15 cellular contexts compared by ENCODE assay signal in genomic region chr16:17555176-17555575, GRCh38.
A peak's percentile ranks its signal among the peaks of the same experiment; 100 is the strongest.
DNase-seq lines count a peak whose midpoint lies in the region; ATAC-seq and TF ChIP-seq lines count a peak whose summit lies in the region.
"Had no signal": no experiment of that assay in that cellular context is flagged by ENCODE, and none has a peak within 500 bp of the region (broad histone marks: within the 10 kb centered on the region; RNA-seq: fewer than 3 reads in every experiment).

No MANE protein-coding gene starts in this region.

- peaks cover 28% of the 10 kb centered on the region for H3K27me3 Mint-ChIP-seq in activated T-helper 17 cell treated with anti-CD3 and anti-CD28 coated beads, Interleukin-2, amount 50 U/mL, for 72 hours
- peaks cover 5% of the 10 kb centered on the region for H3K27me3 Mint-ChIP-seq in activated T-helper 1 cell treated with anti-CD3 and anti-CD28 coated beads, Interleukin-12 subunit alpha, Interleukin-12 subunit beta, Interleukin-2, Interleukin-4 antibody, amounts not matched to agents 30 ng/mL and 10 ng/mL and 1 ng/mL, durations not matched to agents 14 hours and 24 hours and 36 hours (ENCODE audit: insufficient read depth)

- H3K36me3 Mint-ChIP-seq in activated T-helper 17 cell treated with anti-CD3 and anti-CD28 coated beads, Interleukin-2, amount 50 U/mL, for 72 hours (ENCODE audit: low read depth) = no peaks in the 10 kb centered on the region
- no peaks in the 10 kb centered on the region for H3K36me3 Mint-ChIP-seq in activated T-helper 1 cell treated with anti-CD3 and anti-CD28 coated beads, Interleukin-12 subunit alpha, Interleukin-12 subunit beta, Interleukin-2, Interleukin-4 antibody, amounts not matched to agents 30 ng/mL and 10 ng/mL and 1 ng/mL, durations not matched to agents 14 hours and 24 hours and 36 hours (ENCODE audit: low read depth)
- H3K36me3 Mint-ChIP-seq: WTC11 had no signal

- H4K20me1 ChIP-seq in GM23248 (ENCODE audit: insufficient read depth) = no peaks in the 10 kb centered on the region

- ATAC-seq in activated T-helper 17 cell treated with anti-CD3 and anti-CD28 coated beads, Interleukin-2, amount 50 U/mL, for 72 hours (replicated peaks) = peak; percentile 38
- ATAC-seq in GM18867 (IDR thresholded peaks at IDR 0.05; ENCODE audit: unreplicated experiment) = no peak
- ATAC-seq: A549, WTC11 had no signal

- H3K9ac ChIP-seq in GM23248 = no peak overlapping the region
- H3K9ac ChIP-seq: parathyroid adenoma had no signal

- no peak overlapping the region for H3K4me2 ChIP-seq in GM23248 (ENCODE audit: unreplicated experiment)
- H3K4me2 ChIP-seq: A549 had no signal

- WGBS in GM23248 (ENCODE audit: low coverage in 1 of 2, low lambda C conversion rate in 2 of 2, missing lambda C conversion rate in 2 of 2), 2 experiments = 36 to 39% methylated on average over 5 of the region's 5 CpGs

- H3K9me3 Mint-ChIP-seq in activated T-helper 17 cell treated with anti-CD3 and anti-CD28 coated beads, Interleukin-2, amount 50 U/mL, for 72 hours = no peaks in the 10 kb centered on the region
- H3K9me3 Mint-ChIP-seq in activated T-helper 1 cell treated with anti-CD3 and anti-CD28 coated beads, Interleukin-12 subunit alpha, Interleukin-12 subunit beta, Interleukin-2, Interleukin-4 antibody, amounts not matched to agents 30 ng/mL and 10 ng/mL and 1 ng/mL, durations not matched to agents 14 hours and 24 hours and 36 hours = no peaks in the 10 kb centered on the region
- H3K9me3 Mint-ChIP-seq: WTC11 had no signal

- DNase-seq in AG08395 (ENCODE audit: low spot score) (peak; percentile 71), GM23248 (peak; percentile 82), fibroblast of the aortic adventitia (ENCODE audit: low read depth) (peak; percentile 41), T-helper 9 cell (no peak), caudate nucleus (lab: John Stamatoyannopoulos, UW) (no peak)
- DNase-seq in activated T-helper 1 cell treated with anti-CD3 and anti-CD28 coated beads, Interleukin-12 subunit alpha, Interleukin-12 subunit beta, Interleukin-2, Interleukin-4 antibody, amounts not matched to agents 30 ng/mL and 10 ng/mL and 1 ng/mL, durations not matched to agents 14 hours and 24 hours and 36 hours (ENCODE audit: low spot score) = no peak
- DNase-seq: NCI-H1930; NCI-H524 treated with DMSO at 0.1 percent for 48 hours; stimulated activated CD4-positive, alpha-beta T cell treated with anti-CD3 and anti-CD28 coated beads, Interleukin-12 subunit alpha, Interleukin-12 subunit beta, amount 100 ng/mL, for 4 hours; stimulated activated naive CD4-positive, alpha-beta T cell treated with Interleukin-2 at 50 U/mL for 16 hours had no signal

- peaks cover 12% of the 10 kb centered on the region for H3K4me1 Mint-ChIP-seq in activated T-helper 17 cell treated with anti-CD3 and anti-CD28 coated beads, Interleukin-2, amount 50 U/mL, for 72 hours
- no peaks in the 10 kb centered on the region for H3K4me1 Mint-ChIP-seq in activated T-helper 1 cell treated with anti-CD3 and anti-CD28 coated beads, Interleukin-12 subunit alpha, Interleukin-12 subunit beta, Interleukin-2, Interleukin-4 antibody, amounts not matched to agents 30 ng/mL and 10 ng/mL and 1 ng/mL, durations not matched to agents 14 hours and 24 hours and 36 hours (ENCODE audit: low read depth)

- intact Hi-C loops in activated T-helper 1 cell treated with anti-CD3 and anti-CD28 coated beads, Interleukin-12 subunit alpha, Interleukin-12 subunit beta, Interleukin-2, Interleukin-4 antibody, amounts not matched to agents 30 ng/mL and 10 ng/mL and 1 ng/mL, durations not matched to agents 14 hours and 24 hours and 36 hours (cut with micrococcal nuclease) = loop anchor here (10.0 kb wide), 1 partner anchor 80 kb away; the partner anchor contains the start of gene XYLT1

- H3K4me1 ChIP-seq in GM23248 (ENCODE audit: insufficient read depth) = peaks cover 30% of the 10 kb centered on the region
- H3K4me1 ChIP-seq: A549, parathyroid adenoma had no signal

- H3F3A ChIP-seq in GM23248 (ENCODE audit: insufficient read depth) = peaks cover 15% of the 10 kb centered on the region

- H3K27ac ChIP-seq in GM23248 (no peak overlapping the region), caudate nucleus (ENCODE audit: low read depth, low read length) (no peak overlapping the region)
- H3K27ac ChIP-seq: A549, parathyroid adenoma had no signal

- H3K4me3 Mint-ChIP-seq in activated T-helper 17 cell treated with anti-CD3 and anti-CD28 coated beads, Interleukin-2, amount 50 U/mL, for 72 hours = no peak overlapping the region
- H3K4me3 Mint-ChIP-seq in activated T-helper 1 cell treated with anti-CD3 and anti-CD28 coated beads, Interleukin-12 subunit alpha, Interleukin-12 subunit beta, Interleukin-2, Interleukin-4 antibody, amounts not matched to agents 30 ng/mL and 10 ng/mL and 1 ng/mL, durations not matched to agents 14 hours and 24 hours and 36 hours = no peak overlapping the region
- H3K4me3 Mint-ChIP-seq: WTC11 had no signal

- no peaks in the 10 kb centered on the region for H3K36me3 ChIP-seq in GM23248 (ENCODE audit: low read depth)

- H3K79me2 ChIP-seq in GM23248 (ENCODE audit: insufficient read depth) = no peaks in the 10 kb centered on the region
- H3K79me2 ChIP-seq: parathyroid adenoma had no signal

- no peak overlapping the region for H2AFZ ChIP-seq in GM23248
- H2AFZ ChIP-seq: parathyroid adenoma had no signal

- H3K27ac Mint-ChIP-seq in activated T-helper 17 cell treated with anti-CD3 and anti-CD28 coated beads, Interleukin-2, amount 50 U/mL, for 72 hours = no peak overlapping the region
- no peak overlapping the region for H3K27ac Mint-ChIP-seq in activated T-helper 1 cell treated with anti-CD3 and anti-CD28 coated beads, Interleukin-12 subunit alpha, Interleukin-12 subunit beta, Interleukin-2, Interleukin-4 antibody, amounts not matched to agents 30 ng/mL and 10 ng/mL and 1 ng/mL, durations not matched to agents 14 hours and 24 hours and 36 hours
- H3K27ac Mint-ChIP-seq: WTC11 had no signal

- in situ Hi-C loops in GM23248 (cut with MboI) = no loop called here

- no peaks in the 10 kb centered on the region for H3K9me2 ChIP-seq in GM23248 (ENCODE audit: insufficient read depth)

- H3K27me3 ChIP-seq in GM23248 (replicated peaks; ENCODE audit: insufficient read depth) = no peaks in the 10 kb centered on the region

- no peak overlapping the region for H3K4me3 ChIP-seq in GM23248
- no peak overlapping the region for H3K4me3 ChIP-seq in fibroblast of the aortic adventitia (ENCODE audit: low read depth, low read length)
- H3K4me3 ChIP-seq: A549 had no signal

- no peak for TF ChIP-seq CTCF in fibroblast of the aortic adventitia (IDR thresholded peaks at IDR 0.05; ENCODE audit: insufficient read depth, low read length)

- no peaks in the 10 kb centered on the region for H3K9me3 ChIP-seq in GM23248 (ENCODE audit: low read depth)
- H3K9me3 ChIP-seq: A549 had no signal

Comparison
In these comparisons a context has a peak if more than half of its experiments do, and no peak if none do; other contexts are left out.
1. DNase-seq: peak in AG08395 (single experiment), GM23248 (single experiment) and fibroblast of the aortic adventitia (single experiment); none in T-helper 9 cell (single experiment), activated T-helper 1 cell treated with anti-CD3 and anti-CD28 coated beads, Interleukin-12 subunit alpha, Interleukin-12 subunit beta, Interleukin-2, Interleukin-4 antibody, amounts not matched to agents 30 ng/mL and 10 ng/mL and 1 ng/mL, durations not matched to agents 14 hours and 24 hours and 36 hours (single experiment) and caudate nucleus (0 of 61).